Comparison of ENCODE assay signal across 8 cellular contexts in the genomic region with DNA sequence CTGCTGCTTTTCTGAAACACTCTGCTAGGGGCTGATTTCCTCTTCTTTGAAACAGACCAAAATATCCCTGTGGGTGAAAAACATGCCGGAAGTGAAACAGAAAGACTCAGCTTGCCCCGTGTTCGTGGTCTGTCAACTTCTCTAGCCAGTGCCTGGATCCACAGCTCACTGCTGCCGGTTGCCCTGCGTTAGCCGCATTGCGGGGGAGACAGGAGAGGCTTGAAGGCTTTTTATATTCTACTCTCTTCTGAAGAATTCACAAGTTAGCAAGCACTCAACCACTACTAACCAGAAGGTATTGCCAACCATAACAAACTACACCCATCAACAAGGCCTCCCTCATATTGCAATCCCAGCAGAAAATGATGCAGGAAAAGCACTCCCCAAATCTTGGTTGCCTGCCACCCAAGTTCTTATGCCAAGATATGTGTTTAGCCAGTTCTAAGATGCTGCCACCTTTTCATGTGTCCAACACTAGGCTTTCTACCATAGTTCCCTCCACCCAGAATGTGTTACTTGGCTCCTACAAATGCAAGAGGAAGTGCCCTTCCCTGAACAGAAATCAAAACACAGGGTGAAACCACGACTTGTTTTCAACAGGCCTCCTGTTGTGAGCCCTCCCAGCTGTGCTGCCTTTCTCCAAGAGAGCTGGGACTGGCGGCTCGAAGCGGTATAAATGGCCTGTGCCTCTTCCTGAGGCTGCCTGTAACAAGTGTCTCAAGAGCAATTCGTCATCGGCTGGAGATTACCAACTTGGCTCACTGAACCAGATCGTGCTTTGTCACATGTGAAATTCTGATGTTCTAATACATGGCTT.
DNase-seq lines count a peak whose midpoint lies in the region; ATAC-seq and TF ChIP-seq lines count a peak whose summit lies in the region.

No MANE protein-coding gene starts in this region.

- no peak overlapping the region for H3K14ac ChIP-seq in neuronal stem cell (ENCODE audit: low read length)

- H2AK5ac ChIP-seq in neuronal stem cell (ENCODE audit: low read depth, low read length), result no peak overlapping the region

- intact Hi-C loops in esophagus squamous epithelium (cut with DNase I), result no loop called here

- H2BK120ac ChIP-seq in neuronal stem cell (ENCODE audit: low read depth, low read length), result no peak overlapping the region

- H2AFZ ChIP-seq in neuronal stem cell (ENCODE audit: low read length), result peak overlapping the region; percentile 76

- H4K8ac ChIP-seq in neuronal stem cell (ENCODE audit: low read depth, low read length), result no peak overlapping the region

- H3K4me3 Mint-ChIP-seq in activated T-cell treated with anti-CD3 and anti-CD28 coated beads, Interleukin-2, amount 50 U/mL, for 24 hours, result peak overlapping the region; percentile 46

- H3K9me3 ChIP-seq in esophagus squamous epithelium (no peaks in the 10 kb centered on the region), neuronal stem cell (replicated peaks in 1 of 2; ENCODE audit: control insufficient read depth in 2 of 2, insufficient read depth in 1 of 2, low read depth in 1 of 2, low read length in 2 of 2) (no peaks in the 10 kb centered on the region), stomach smooth muscle (ENCODE audit: control insufficient read depth in 2 of 2, low read length in 2 of 2) (no peaks in the 10 kb centered on the region)

- peak in 2 of 6 experiments; percentile 17 to 28 for TF ChIP-seq CTCF in esophagus squamous epithelium (IDR thresholded peaks at IDR 0.05)
- TF ChIP-seq CTCF in foreskin keratinocyte (conservative IDR thresholded peaks at IDR 0.05), result no peak

- H3K27ac Mint-ChIP-seq in activated T-cell treated with anti-CD3 and anti-CD28 coated beads, Interleukin-2, amount 50 U/mL, for 24 hours, result peak overlapping the region; percentile 88

- peaks cover 50% of the 10 kb centered on the region for H3K4me1 Mint-ChIP-seq in activated T-cell treated with anti-CD3 and anti-CD28 coated beads, Interleukin-2, amount 50 U/mL, for 24 hours (ENCODE audit: low read depth)

- no peak overlapping the region for H2BK5ac ChIP-seq in neuronal stem cell (ENCODE audit: low read length)

- no peak overlapping the region for H3K23ac ChIP-seq in neuronal stem cell (ENCODE audit: low read depth, low read length, poor library complexity)

- H3K4me3 ChIP-seq in esophagus squamous epithelium, result peak overlapping the region in 1 of 4 donors; percentile 27
- no peak overlapping the region for H3K4me3 ChIP-seq in neuronal stem cell (ENCODE audit: low read length in 2 of 2)
- H3K4me3 ChIP-seq in stomach smooth muscle (ENCODE audit: low read length in 2 of 2), result peak overlapping the region; percentile 26 to 49

- no peaks in the 10 kb centered on the region for H3K27me3 Mint-ChIP-seq in activated T-cell treated with anti-CD3 and anti-CD28 coated beads, Interleukin-2, amount 50 U/mL, for 24 hours

- H3K4ac ChIP-seq in neuronal stem cell (ENCODE audit: low read length), result no peak overlapping the region

- H3K9ac ChIP-seq in neuronal stem cell (ENCODE audit: low read depth, low read length, poor library complexity) (no peak overlapping the region), stomach smooth muscle (ENCODE audit: low read length in 2 of 2) (no peak overlapping the region)

- H3K36me3 ChIP-seq in esophagus squamous epithelium (no peaks in the 10 kb centered on the region), neuronal stem cell (replicated peaks in 1 of 2; ENCODE audit: control insufficient read depth in 2 of 2, insufficient read depth in 2 of 2, low read length in 2 of 2) (no peaks in the 10 kb centered on the region), stomach smooth muscle (ENCODE audit: control insufficient read depth in 2 of 2, insufficient read depth in 2 of 2, low read length in 2 of 2) (no peaks in the 10 kb centered on the region)

- no peaks in the 10 kb centered on the region for H3K9me3 Mint-ChIP-seq in activated T-cell treated with anti-CD3 and anti-CD28 coated beads, Interleukin-2, amount 50 U/mL, for 24 hours

- DNase-seq in NCI-H510A treated with DMSO at 0.1 percent for 48 hours (lab: John Stamatoyannopoulos, UW), result peak; percentile 30
- peak; percentile 73 for DNase-seq in activated T-cell treated with anti-CD3 and anti-CD28 coated beads, Interleukin-2, amount 50 U/mL, for 24 hours
- DNase-seq in esophagus squamous epithelium (lab: John Stamatoyannopoulos, UW), result peak; percentile 43
- peak; percentile 8 for DNase-seq in neuronal stem cell (ENCODE audit: low spot score)
- no peak for DNase-seq in foreskin keratinocyte

- H3K36me3 Mint-ChIP-seq in activated T-cell treated with anti-CD3 and anti-CD28 coated beads, Interleukin-2, amount 50 U/mL, for 24 hours (ENCODE audit: low read depth), result no peaks in the 10 kb centered on the region

- H3K27me3 ChIP-seq in esophagus squamous epithelium (no peaks in the 10 kb centered on the region), neuronal stem cell (ENCODE audit: control insufficient read depth in 3 of 3, insufficient read depth in 3 of 3, low read depth in 1 of 3, low read length in 3 of 3) (no peaks in the 10 kb centered on the region), stomach smooth muscle (ENCODE audit: control insufficient read depth in 1 of 2, insufficient read depth in 2 of 2, low read length in 2 of 2) (no peaks in the 10 kb centered on the region), foreskin keratinocyte (no peaks in the 10 kb centered on the region)

- 25 to 33% methylated on average over 11 to 14 of the region's 14 CpGs for WGBS in esophagus squamous epithelium, 2 donors
- WGBS in neuronal stem cell (ENCODE audit: extremely low coverage in 2 of 2, insufficient read length in 2 of 2, insufficient replicate concordance in 1 of 2), 2 donors, result no CpG with 5 or more reads among the region's 14 CpGs

- H3K4me1 ChIP-seq in esophagus squamous epithelium, result peaks cover 15 to 47% (median 42%) of the 10 kb centered on the region in 3 donors
- H3K4me1 ChIP-seq in neuronal stem cell (ENCODE audit: control insufficient read depth in 2 of 2, insufficient read depth in 1 of 2, low read depth in 1 of 2, low read length in 2 of 2), result peaks cover 5 to 7% of the 10 kb centered on the region in 2 donors
- peaks cover 9% of the 10 kb centered on the region for H3K4me1 ChIP-seq in stomach smooth muscle (ENCODE audit: control insufficient read depth, insufficient read depth, low read length)
- H3K4me1 ChIP-seq in foreskin keratinocyte, result peaks cover 31% of the 10 kb centered on the region

- no peak overlapping the region for H2BK15ac ChIP-seq in neuronal stem cell (ENCODE audit: low read length)

- H3K27ac ChIP-seq in esophagus squamous epithelium (peak overlapping the region; percentile 61 to 89 (median 84)), neuronal stem cell (replicated peaks; ENCODE audit: low read length) (no peak overlapping the region), stomach smooth muscle (ENCODE audit: low read length) (peak overlapping the region; percentile 46), foreskin keratinocyte (no peak overlapping the region)

- no peaks in the 10 kb centered on the region for H3K79me1 ChIP-seq in neuronal stem cell (ENCODE audit: low read depth, low read length)

- H4K91ac ChIP-seq in neuronal stem cell (ENCODE audit: low read depth, low read length, poor library complexity), result no peak overlapping the region

- peak in 1 of 4 donors; percentile 22 for TF ChIP-seq POLR2A in esophagus squamous epithelium (IDR thresholded peaks at IDR 0.05)

- peak; percentile 93 for ATAC-seq in GM18861 (IDR thresholded peaks at IDR 0.05; ENCODE audit: unreplicated experiment)
- ATAC-seq in HG02943 (IDR thresholded peaks at IDR 0.05; ENCODE audit: low read depth, unreplicated experiment), result peak; percentile 92
- no peak for ATAC-seq in foreskin keratinocyte

- no peak overlapping the region for H3K18ac ChIP-seq in neuronal stem cell (ENCODE audit: low read length)

- no peak overlapping the region for H3K4me2 ChIP-seq in neuronal stem cell (ENCODE audit: insufficient read depth, low read length, poor library complexity, severe bottlenecking)

- H2BK12ac ChIP-seq in neuronal stem cell (ENCODE audit: low read length), result no peak overlapping the region

Comparison
In these comparisons a context has a peak if more than half of its experiments do, and no peak if none do; other contexts are left out.
1. DNase-seq: peak in NCI-H510A treated with DMSO at 0.1 percent for 48 hours (single experiment), activated T-cell treated with anti-CD3 and anti-CD28 coated beads, Interleukin-2, amount 50 U/mL, for 24 hours (single experiment), esophagus squamous epithelium (single experiment) and neuronal stem cell (single experiment); none in foreskin keratinocyte (0 of 2).
2. H3K27ac ChIP-seq: peak in esophagus squamous epithelium (4 of 4) and stomach smooth muscle (single experiment); none in neuronal stem cell (single experiment) and foreskin keratinocyte (single experiment).
3. H3K4me3 ChIP-seq: peak in stomach smooth muscle (2 of 2); none in neuronal stem cell (0 of 2).